ENCODE assay signal across 2 cellular contexts in the genomic region with DNA sequence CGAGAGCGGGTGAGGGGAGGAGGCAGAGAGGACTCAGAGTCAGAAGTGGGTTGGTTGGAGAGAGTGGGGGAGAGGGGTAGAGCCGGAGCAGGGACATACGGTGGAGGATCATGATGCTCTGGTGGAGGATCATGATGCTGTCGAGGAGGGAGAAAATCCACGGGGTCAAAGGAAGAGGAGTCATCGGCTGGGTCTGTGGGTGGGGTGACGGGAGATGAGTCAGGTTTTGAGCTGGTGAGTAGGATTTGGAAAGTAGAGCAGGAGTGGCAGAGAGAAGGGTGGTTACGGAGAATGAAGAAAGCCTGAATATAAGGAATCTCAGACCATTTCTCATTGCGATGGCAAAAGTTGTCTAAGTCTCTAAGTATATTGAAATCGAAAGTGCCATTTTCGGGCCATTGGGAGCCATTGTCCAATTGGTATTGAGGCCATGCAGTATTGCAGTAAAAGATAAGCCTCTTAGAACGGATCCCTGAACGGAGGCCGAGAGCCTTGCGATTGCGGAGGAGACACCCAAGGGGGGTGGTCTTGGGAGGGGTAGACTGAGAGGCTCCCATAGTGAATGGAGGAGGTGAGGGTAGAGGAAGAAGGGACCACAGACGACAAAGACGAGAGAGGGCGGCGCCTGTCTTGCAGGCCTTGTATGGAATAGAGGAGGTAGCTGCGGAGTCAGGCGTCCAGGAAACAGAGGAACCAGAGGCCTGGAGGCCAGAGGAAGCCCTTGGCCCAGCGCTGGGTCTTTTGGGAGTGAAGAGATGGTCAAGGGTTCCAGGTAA.
TF ChIP-seq lines count a peak whose summit lies in the region.

No MANE protein-coding gene starts in this region.

TF ChIP-seq in SK-N-SH, 30 proteins besides CTCF, POLR2A, EP300 and RAD21 (continued from another document):
- TF ChIP-seq, protein P1, sequence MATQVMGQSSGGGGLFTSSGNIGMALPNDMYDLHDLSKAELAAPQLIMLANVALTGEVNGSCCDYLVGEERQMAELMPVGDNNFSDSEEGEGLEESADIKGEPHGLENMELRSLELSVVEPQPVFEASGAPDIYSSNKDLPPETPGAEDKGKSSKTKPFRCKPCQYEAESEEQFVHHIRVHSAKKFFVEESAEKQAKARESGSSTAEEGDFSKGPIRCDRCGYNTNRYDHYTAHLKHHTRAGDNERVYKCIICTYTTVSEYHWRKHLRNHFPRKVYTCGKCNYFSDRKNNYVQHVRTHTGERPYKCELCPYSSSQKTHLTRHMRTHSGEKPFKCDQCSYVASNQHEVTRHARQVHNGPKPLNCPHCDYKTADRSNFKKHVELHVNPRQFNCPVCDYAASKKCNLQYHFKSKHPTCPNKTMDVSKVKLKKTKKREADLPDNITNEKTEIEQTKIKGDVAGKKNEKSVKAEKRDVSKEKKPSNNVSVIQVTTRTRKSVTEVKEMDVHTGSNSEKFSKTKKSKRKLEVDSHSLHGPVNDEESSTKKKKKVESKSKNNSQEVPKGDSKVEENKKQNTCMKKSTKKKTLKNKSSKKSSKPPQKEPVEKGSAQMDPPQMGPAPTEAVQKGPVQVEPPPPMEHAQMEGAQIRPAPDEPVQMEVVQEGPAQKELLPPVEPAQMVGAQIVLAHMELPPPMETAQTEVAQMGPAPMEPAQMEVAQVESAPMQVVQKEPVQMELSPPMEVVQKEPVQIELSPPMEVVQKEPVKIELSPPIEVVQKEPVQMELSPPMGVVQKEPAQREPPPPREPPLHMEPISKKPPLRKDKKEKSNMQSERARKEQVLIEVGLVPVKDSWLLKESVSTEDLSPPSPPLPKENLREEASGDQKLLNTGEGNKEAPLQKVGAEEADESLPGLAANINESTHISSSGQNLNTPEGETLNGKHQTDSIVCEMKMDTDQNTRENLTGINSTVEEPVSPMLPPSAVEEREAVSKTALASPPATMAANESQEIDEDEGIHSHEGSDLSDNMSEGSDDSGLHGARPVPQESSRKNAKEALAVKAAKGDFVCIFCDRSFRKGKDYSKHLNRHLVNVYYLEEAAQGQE (IDR thresholded peaks at IDR 0.05; ENCODE audit: low read depth, low read length), result no peak
- TF ChIP-seq, protein P2, sequence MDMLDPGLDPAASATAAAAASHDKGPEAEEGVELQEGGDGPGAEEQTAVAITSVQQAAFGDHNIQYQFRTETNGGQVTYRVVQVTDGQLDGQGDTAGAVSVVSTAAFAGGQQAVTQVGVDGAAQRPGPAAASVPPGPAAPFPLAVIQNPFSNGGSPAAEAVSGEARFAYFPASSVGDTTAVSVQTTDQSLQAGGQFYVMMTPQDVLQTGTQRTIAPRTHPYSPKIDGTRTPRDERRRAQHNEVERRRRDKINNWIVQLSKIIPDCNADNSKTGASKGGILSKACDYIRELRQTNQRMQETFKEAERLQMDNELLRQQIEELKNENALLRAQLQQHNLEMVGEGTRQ (IDR thresholded peaks at IDR 0.05; ENCODE audit: borderline replicate concordance, low read depth, low read length), result no peak
- TF ChIP-seq NRF1 (IDR thresholded peaks at IDR 0.05; ENCODE audit: low read depth, low read length) (no peak), FOXM1 (IDR thresholded peaks at IDR 0.05; ENCODE audit: low read depth) (no peak), NFIC (IDR thresholded peaks at IDR 0.05; ENCODE audit: borderline replicate concordance) (no peak), FOSL2 (IDR thresholded peaks at IDR 0.05; ENCODE audit: borderline replicate concordance, low read depth) (no peak), SMC3 (IDR thresholded peaks at IDR 0.05; ENCODE audit: low read depth, low read length) (no peak), POLR2AphosphoS5 (IDR thresholded peaks at IDR 0.05; ENCODE audit: low read depth, low read length) (no peak), TEAD4 (IDR thresholded peaks at IDR 0.05; ENCODE audit: borderline replicate concordance, insufficient read depth) (no peak), EZH2phosphoT487 (IDR thresholded peaks at IDR 0.05; ENCODE audit: borderline replicate concordance, low read depth) (no peak), GABPA (IDR thresholded peaks at IDR 0.05; ENCODE audit: low read depth) (no peak)
- TF ChIP-seq, protein P3, sequence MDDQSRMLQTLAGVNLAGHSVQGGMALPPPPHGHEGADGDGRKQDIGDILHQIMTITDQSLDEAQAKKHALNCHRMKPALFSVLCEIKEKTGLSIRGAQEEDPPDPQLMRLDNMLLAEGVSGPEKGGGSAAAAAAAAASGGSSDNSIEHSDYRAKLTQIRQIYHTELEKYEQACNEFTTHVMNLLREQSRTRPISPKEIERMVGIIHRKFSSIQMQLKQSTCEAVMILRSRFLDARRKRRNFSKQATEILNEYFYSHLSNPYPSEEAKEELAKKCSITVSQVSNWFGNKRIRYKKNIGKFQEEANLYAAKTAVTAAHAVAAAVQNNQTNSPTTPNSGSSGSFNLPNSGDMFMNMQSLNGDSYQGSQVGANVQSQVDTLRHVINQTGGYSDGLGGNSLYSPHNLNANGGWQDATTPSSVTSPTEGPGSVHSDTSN (IDR thresholded peaks at IDR 0.05), result no peak
- TF ChIP-seq, protein P4, sequence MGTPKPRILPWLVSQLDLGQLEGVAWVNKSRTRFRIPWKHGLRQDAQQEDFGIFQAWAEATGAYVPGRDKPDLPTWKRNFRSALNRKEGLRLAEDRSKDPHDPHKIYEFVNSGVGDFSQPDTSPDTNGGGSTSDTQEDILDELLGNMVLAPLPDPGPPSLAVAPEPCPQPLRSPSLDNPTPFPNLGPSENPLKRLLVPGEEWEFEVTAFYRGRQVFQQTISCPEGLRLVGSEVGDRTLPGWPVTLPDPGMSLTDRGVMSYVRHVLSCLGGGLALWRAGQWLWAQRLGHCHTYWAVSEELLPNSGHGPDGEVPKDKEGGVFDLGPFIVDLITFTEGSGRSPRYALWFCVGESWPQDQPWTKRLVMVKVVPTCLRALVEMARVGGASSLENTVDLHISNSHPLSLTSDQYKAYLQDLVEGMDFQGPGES (IDR thresholded peaks at IDR 0.05; ENCODE audit: low read depth, low read length), result no peak
- TF ChIP-seq, protein P5, sequence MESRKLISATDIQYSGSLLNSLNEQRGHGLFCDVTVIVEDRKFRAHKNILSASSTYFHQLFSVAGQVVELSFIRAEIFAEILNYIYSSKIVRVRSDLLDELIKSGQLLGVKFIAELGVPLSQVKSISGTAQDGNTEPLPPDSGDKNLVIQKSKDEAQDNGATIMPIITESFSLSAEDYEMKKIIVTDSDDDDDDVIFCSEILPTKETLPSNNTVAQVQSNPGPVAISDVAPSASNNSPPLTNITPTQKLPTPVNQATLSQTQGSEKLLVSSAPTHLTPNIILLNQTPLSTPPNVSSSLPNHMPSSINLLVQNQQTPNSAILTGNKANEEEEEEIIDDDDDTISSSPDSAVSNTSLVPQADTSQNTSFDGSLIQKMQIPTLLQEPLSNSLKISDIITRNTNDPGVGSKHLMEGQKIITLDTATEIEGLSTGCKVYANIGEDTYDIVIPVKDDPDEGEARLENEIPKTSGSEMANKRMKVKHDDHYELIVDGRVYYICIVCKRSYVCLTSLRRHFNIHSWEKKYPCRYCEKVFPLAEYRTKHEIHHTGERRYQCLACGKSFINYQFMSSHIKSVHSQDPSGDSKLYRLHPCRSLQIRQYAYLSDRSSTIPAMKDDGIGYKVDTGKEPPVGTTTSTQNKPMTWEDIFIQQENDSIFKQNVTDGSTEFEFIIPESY (IDR thresholded peaks at IDR 0.05; ENCODE audit: borderline replicate concordance, low read depth), result no peak

TF ChIP-seq in SK-N-SH treated with all-trans-retinoic acid at 6 μM for 48 hours, 23 proteins besides CTCF, POLR2A, EP300 and RAD21 (continued from another document):
- TF ChIP-seq ISL1 (CRISPR knock-in tag; IDR thresholded peaks at IDR 0.05), result no peak
- TF ChIP-seq, protein P6, sequence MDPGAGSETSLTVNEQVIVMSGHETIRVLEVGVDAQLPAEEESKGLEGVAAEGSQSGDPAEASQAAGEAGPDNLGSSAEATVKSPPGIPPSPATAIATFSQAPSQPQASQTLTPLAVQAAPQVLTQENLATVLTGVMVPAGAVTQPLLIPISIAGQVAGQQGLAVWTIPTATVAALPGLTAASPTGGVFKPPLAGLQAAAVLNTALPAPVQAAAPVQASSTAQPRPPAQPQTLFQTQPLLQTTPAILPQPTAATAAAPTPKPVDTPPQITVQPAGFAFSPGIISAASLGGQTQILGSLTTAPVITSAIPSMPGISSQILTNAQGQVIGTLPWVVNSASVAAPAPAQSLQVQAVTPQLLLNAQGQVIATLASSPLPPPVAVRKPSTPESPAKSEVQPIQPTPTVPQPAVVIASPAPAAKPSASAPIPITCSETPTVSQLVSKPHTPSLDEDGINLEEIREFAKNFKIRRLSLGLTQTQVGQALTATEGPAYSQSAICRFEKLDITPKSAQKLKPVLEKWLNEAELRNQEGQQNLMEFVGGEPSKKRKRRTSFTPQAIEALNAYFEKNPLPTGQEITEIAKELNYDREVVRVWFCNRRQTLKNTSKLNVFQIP (CRISPR knock-in tag; IDR thresholded peaks at IDR 0.05; ENCODE audit: borderline replicate concordance, low read depth), result no peak
- TF ChIP-seq ARNTL (CRISPR knock-in tag; IDR thresholded peaks at IDR 0.05; ENCODE audit: borderline replicate concordance, low read depth), result no peak
